Comparison of ENCODE assay signal across 10 cellular contexts in genomic region chr3:99925584-99925983, GRCh38.
DNase-seq lines count a peak whose midpoint lies in the region; ATAC-seq, FAIRE-seq and TF ChIP-seq lines count a peak whose summit lies in the region.
"Had no signal": no experiment of that assay in that cellular context is flagged by ENCODE, and none has a peak within 500 bp of the region (broad histone marks: within the 10 kb centered on the region; RNA-seq: fewer than 3 reads in every experiment).

No MANE protein-coding gene starts in this region.

- H3K9ac ChIP-seq in colonic mucosa (ENCODE audit: low read depth in 2 of 2, low read length in 2 of 2) = no peak overlapping the region

- intact Hi-C loops in colonic mucosa (cut with DNase I) (no loop called here), pancreas (cut with DNase I) (no loop called here), posterior vena cava (cut with DNase I) (no loop called here)

- ATAC-seq in pancreas = peak; percentile 86 to 91 (median 90)
- no peak for ATAC-seq in HG03460 (IDR thresholded peaks at IDR 0.05; ENCODE audit: unreplicated experiment)
- no peak for ATAC-seq in HG03378 (IDR thresholded peaks at IDR 0.05; ENCODE audit: unreplicated experiment)
- ATAC-seq: activated CD8-positive, alpha-beta T cell treated with anti-CD3 and anti-CD28 coated beads for 36 hours had no signal

- H3K4me3 ChIP-seq in colonic mucosa (no peak overlapping the region), pancreas (no peak overlapping the region)

- TF ChIP-seq CTCF in colonic mucosa (IDR thresholded peaks at IDR 0.05) (no peak), pancreas (IDR thresholded peaks at IDR 0.05) (no peak)

- H3K36me3 ChIP-seq in colonic mucosa (no peaks in the 10 kb centered on the region), pancreas (no peaks in the 10 kb centered on the region)

- DNase-seq in DMS 273 treated with DMSO at 0.1 percent for 48 hours (lab: John Stamatoyannopoulos, UW) (peak; percentile 37), NCI-H2196 treated with DMSO at 0.1 percent for 48 hours (lab: John Stamatoyannopoulos, UW; ENCODE audit: unreplicated experiment) (peak; percentile 87), colonic mucosa (peak; percentile 43), pancreas (peak in 4 of 6 donors; percentile 60 to 75 (median 68)), NCI-H2081 (lab: John Stamatoyannopoulos, UW) (no peak), posterior vena cava (ENCODE audit: low spot score) (no peak)
- DNase-seq: activated CD8-positive, alpha-beta T cell treated with anti-CD3 and anti-CD28 coated beads for 36 hours; NCI-H2081 treated with DMSO at 0.1 percent for 48 hours had no signal

- H3K4me1 ChIP-seq in colonic mucosa = peaks cover 6% of the 10 kb centered on the region
- H3K4me1 ChIP-seq in pancreas = peaks cover 5 to 19% (median 18%) of the 10 kb centered on the region in 3 donors

- 31% methylated on average over 3 of the region's 3 CpGs for WGBS in pancreas, 2 donors

- no peaks in the 10 kb centered on the region for H3K27me3 ChIP-seq in colonic mucosa
- no peaks in the 10 kb centered on the region for H3K27me3 ChIP-seq in pancreas

- no peak for FAIRE-seq in pancreas (lab: Jason Lieb, UNC)

- H3K27ac ChIP-seq in colonic mucosa = no peak overlapping the region
- H3K27ac ChIP-seq in pancreas = peak overlapping the region in 3 of 4 donors; percentile 9 to 61 (median 52)

- H3K9me3 ChIP-seq in colonic mucosa = no peaks in the 10 kb centered on the region
- no peaks in the 10 kb centered on the region for H3K9me3 ChIP-seq in pancreas

Comparison
In these comparisons a context has a peak if more than half of its experiments do, and no peak if none do; other contexts are left out.
1. DNase-seq: peak in DMS 273 treated with DMSO at 0.1 percent for 48 hours (single experiment), NCI-H2196 treated with DMSO at 0.1 percent for 48 hours (single experiment), colonic mucosa (single experiment) and pancreas (4 of 6); none in NCI-H2081 (0 of 2) and posterior vena cava (single experiment).
2. ATAC-seq: peak in pancreas (4 of 4); none in HG03460 (single experiment) and HG03378 (single experiment).